ENCODE assay signal across 27 cellular contexts in genomic region chr20:54560357-54560756, GRCh38.
"Had no signal": no experiment of that assay in that cellular context is flagged by ENCODE, and none has a peak within 500 bp of the region (broad histone marks: within the 10 kb centered on the region; RNA-seq: fewer than 3 reads in every experiment).

No MANE protein-coding gene starts in this region.

- H3K27ac ChIP-seq: adrenal gland, SJCRH30, SK-N-MC had no signal

- DNase-seq: activated CD4-positive, alpha-beta T cell treated with anti-CD3 and anti-CD28 coated beads, Interleukin-2, amount 10 ng/mL, durations not matched to agents 24 days and 14 days; activated CD4-positive, alpha-beta T cell treated with anti-CD3 and anti-CD28 coated beads, Interleukin-2, amount 50 U/mL, for 4 hours; activated CD8-positive, alpha-beta T cell treated with anti-CD3 and anti-CD28 coated beads for 36 hours; activated gamma-delta T cell; activated naive CD4-positive, alpha-beta T cell treated with Interleukin-2 at 50 U/mL for 16 hours; activated T-cell treated with anti-CD3 and anti-CD28 coated beads, Interleukin-2, amount 50 U/mL, for 1 hour; activated T-cell treated with anti-CD3 and anti-CD28 coated beads, Interleukin-2, amount 50 U/mL, for 72 hours; adrenal gland; caudate nucleus; cerebellar nuclear complex; Kasumi-1; KG1; MG63; NCI-H1048; NCI-H1105 treated with DMSO at 0.1 percent for 48 hours; NCI-H1436; NCI-H1694 treated with DMSO at 0.1 percent for 48 hours; NCI-H2029; NCI-H2107; NCI-H2171 treated with DMSO at 0.1 percent for 48 hours; NCI-H345; NCI-H524 treated with DMSO at 0.1 percent for 48 hours; SHP77; SJCRH30 had no signal

- H3K4me3 ChIP-seq: adrenal gland, MG63, SJCRH30, SK-N-MC had no signal

- ATAC-seq: activated CD8-positive, alpha-beta T cell treated with anti-CD3 and anti-CD28 coated beads for 36 hours; activated naive CD4-positive, alpha-beta T cell treated with anti-CD3 and anti-CD28 coated beads, Interleukin-2, amount 50 U/mL, for 72 hours; activated T-cell treated with anti-CD3 and anti-CD28 coated beads, Interleukin-2, amount 50 U/mL, for 72 hours; Panc1 had no signal

- H3K27me3 ChIP-seq: adrenal gland, MG63 had no signal

- H3K36me3 ChIP-seq: adrenal gland, MG63, SJCRH30 had no signal

- H3K4me1 ChIP-seq: adrenal gland, SJCRH30 had no signal

- H3K9me3 ChIP-seq: adrenal gland, MG63, SJCRH30 had no signal
